25 cellular contexts compared by ENCODE assay signal in the genomic region with DNA sequence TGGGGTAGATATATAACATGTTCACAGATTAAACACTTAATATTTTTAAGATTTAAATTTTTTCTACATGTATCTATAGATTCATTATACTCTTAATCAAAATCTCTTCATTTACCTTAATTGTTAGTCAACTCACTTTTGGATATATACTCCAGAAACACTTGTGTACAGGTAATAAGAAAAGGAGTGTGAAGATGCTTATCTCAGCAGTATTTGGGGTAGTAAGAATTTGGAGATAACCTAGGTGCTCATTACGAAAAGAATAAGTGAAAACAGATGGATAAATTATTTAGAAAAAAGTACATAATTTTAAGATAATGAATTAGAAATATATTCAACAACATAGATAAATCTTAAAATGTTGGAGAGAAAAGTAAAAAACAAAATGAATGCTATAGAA.
"Had no signal": no experiment of that assay in that cellular context is flagged by ENCODE, and none has a peak within 500 bp of the region (broad histone marks: within the 10 kb centered on the region; RNA-seq: fewer than 3 reads in every experiment).

No MANE protein-coding gene starts in this region.

- H3K4me3 ChIP-seq: colonic mucosa, esophagus squamous epithelium, gastroesophageal sphincter, heart left ventricle, hepatocyte, lower lobe of right lung, mucosa of descending colon had no signal

- H3K27me3 ChIP-seq: colonic mucosa, esophagus squamous epithelium, gastroesophageal sphincter, heart left ventricle, hepatocyte had no signal

- H3K9me3 ChIP-seq: colonic mucosa, esophagus squamous epithelium, gastroesophageal sphincter, heart left ventricle, lower lobe of right lung, mucosa of descending colon had no signal

- H3K79me2 ChIP-seq: hepatocyte had no signal

- H3K4me1 ChIP-seq: colonic mucosa, esophagus squamous epithelium, gastroesophageal sphincter, heart left ventricle, lower lobe of right lung had no signal

- ATAC-seq: effector memory CD8-positive, alpha-beta T cell; esophagus mucosa; gastroesophageal sphincter; heart left ventricle; left colon; left lobe of liver; left ventricle myocardium superior; lower lobe of right lung; mucosa of descending colon had no signal

- H2AFZ ChIP-seq: hepatocyte had no signal

- H3K4me2 ChIP-seq: hepatocyte had no signal

- DNase-seq: colonic mucosa; cortex of kidney; effector CD8-positive, alpha-beta T cell; effector memory CD8-positive, alpha-beta T cell; endodermal cell; erythroblast; esophagus squamous epithelium; foreskin fibroblast; foreskin melanocyte; heart left ventricle; hypothalamus; immature natural killer cell; islet precursor cell; kidney; kidney glomerular epithelial cell; left colon; left ventricle myocardium superior; lower lobe of right lung; mesenchymal stem cell had no signal

- H3K27ac ChIP-seq: colonic mucosa, epithelial cell of prostate, esophagus squamous epithelium, gastroesophageal sphincter, heart left ventricle, hepatocyte, lower lobe of right lung had no signal

- H3K36me3 ChIP-seq: colonic mucosa, esophagus squamous epithelium, gastroesophageal sphincter, heart left ventricle, lower lobe of right lung had no signal
